1 cellular context compared by ENCODE assay signal in the genomic region with DNA sequence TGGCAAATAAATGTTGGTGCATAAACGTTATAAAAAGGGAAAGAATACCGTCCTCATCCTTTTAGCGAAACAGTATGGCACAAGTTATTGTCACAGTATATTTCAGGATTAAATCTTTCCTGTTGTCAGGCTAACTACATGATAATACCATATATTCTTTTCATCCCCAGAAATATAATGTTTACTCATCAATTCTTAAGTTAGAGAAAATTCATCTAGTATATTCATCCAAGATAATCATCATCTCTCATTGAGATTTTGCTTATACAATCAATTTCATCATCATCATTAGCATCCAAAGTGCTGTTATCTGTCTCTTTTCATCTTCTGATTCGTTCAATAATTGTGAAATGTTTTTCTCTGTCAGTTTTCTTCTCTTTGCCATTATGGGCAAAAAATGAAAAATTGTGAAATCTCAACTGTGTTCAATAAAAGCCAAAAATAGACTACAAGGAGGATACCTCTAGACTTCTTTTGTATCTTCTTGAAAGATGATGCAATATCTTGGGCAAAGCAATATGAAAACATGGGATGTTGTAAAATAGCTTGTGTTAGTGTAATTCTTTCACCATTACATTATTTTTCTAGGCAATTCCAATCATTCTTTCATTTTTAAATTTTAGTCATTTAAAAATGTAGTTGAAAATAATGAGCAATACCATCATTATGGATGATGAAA.
TF ChIP-seq lines count a peak whose summit lies in the region.

No MANE protein-coding gene starts in this region.

TF ChIP-seq in IMR-90, 13 proteins besides CTCF, POLR2A, EP300 and RAD21 (continued from another document):
- TF ChIP-seq, protein P1, sequence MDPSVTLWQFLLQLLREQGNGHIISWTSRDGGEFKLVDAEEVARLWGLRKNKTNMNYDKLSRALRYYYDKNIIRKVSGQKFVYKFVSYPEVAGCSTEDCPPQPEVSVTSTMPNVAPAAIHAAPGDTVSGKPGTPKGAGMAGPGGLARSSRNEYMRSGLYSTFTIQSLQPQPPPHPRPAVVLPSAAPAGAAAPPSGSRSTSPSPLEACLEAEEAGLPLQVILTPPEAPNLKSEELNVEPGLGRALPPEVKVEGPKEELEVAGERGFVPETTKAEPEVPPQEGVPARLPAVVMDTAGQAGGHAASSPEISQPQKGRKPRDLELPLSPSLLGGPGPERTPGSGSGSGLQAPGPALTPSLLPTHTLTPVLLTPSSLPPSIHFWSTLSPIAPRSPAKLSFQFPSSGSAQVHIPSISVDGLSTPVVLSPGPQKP (IDR thresholded peaks at IDR 0.05; ENCODE audit: borderline replicate concordance, low read depth, low read length), result no peak
